14 cellular contexts compared by ENCODE assay signal in the genomic region with DNA sequence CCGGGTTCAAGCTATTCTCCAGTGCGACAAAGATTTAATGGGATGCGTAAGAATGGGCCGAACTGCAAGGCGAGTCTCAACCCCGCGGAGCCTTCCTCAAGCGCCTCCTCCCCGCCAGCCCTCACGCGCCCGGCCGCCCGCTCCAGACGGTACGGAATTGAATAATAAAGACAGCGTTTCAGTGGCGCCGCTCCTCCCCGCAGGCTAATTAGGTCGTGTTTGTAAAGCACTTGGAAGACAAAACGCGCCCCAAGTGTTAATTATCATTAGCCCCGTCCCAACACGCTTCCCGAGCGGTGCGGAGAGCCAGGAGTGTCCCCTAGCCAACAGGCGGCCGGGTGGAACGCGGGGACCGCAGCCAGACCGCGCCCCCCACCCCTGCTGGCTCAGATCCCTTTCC.
DNase-seq lines count a peak whose midpoint lies in the region; ATAC-seq and TF ChIP-seq lines count a peak whose summit lies in the region.
"Had no signal": no experiment of that assay in that cellular context is flagged by ENCODE, and none has a peak within 500 bp of the region (broad histone marks: within the 10 kb centered on the region; RNA-seq: fewer than 3 reads in every experiment).

No MANE protein-coding gene starts in this region.

- DNase-seq in left ventricle myocardium inferior = no peak
- no peak for DNase-seq in heart left ventricle
- DNase-seq in anterior cingulate cortex (lab: John Stamatoyannopoulos, UW) = peak in 55 of 58 donors; percentile 11 to 89 (median 58)
- DNase-seq in thoracic aorta (ENCODE audit: low spot score) = no peak
- no peak for DNase-seq in foreskin keratinocyte
- DNase-seq in T-helper 9 cell = no peak
- no peak for DNase-seq in sciatic nerve (ENCODE audit: low spot score)
- DNase-seq: activated CD4-positive, alpha-beta memory T cell treated with anti-CD3 and anti-CD28 coated beads for 36 hours; activated naive CD4-positive, alpha-beta T cell treated with anti-CD3 and anti-CD28 coated beads, Interleukin-2, amount 10 ng/mL, durations not matched to agents 7 days and 5 days; EL; foreskin melanocyte; thyroid gland had no signal

- H3K9me3 ChIP-seq in left ventricle myocardium inferior (replicated peaks) (no peaks in the 10 kb centered on the region), heart left ventricle (no peaks in the 10 kb centered on the region), iPS-20b (ENCODE audit: insufficient read depth, low read depth, low read length) (no peaks in the 10 kb centered on the region), thoracic aorta (no peaks in the 10 kb centered on the region)
- H3K9me3 ChIP-seq: thyroid gland had no signal

- H3K27me3 ChIP-seq in left ventricle myocardium inferior (ENCODE audit: low read depth) (peaks cover 75% of the 10 kb centered on the region), heart left ventricle (peaks cover 17 to 65% (median 38%) of the 10 kb centered on the region in 9 donors), iPS-20b (ENCODE audit: insufficient read depth, low read length) (peaks cover 96% of the 10 kb centered on the region), thoracic aorta (replicated peaks; ENCODE audit: insufficient read depth) (no peaks in the 10 kb centered on the region), foreskin keratinocyte (peaks cover 86% of the 10 kb centered on the region)

- ATAC-seq in heart left ventricle (no peak), thoracic aorta (ENCODE audit: insufficient number of reproducible peaks, low FRiP score, low read depth) (no peak), foreskin keratinocyte (no peak), sciatic nerve (no peak)

- H3K9ac ChIP-seq in iPS-20b (ENCODE audit: low read depth, low read length) = no peak overlapping the region

- intact Hi-C loops in left ventricle myocardium inferior (cut with micrococcal nuclease) (no loop called here), heart left ventricle (cut with DNase I) (no loop called here), sciatic nerve (cut with DNase I) (no loop called here)

- TF ChIP-seq CTCF in left ventricle myocardium inferior (IDR thresholded peaks at IDR 0.05; ENCODE audit: borderline replicate concordance) (no peak), heart left ventricle (IDR thresholded peaks at IDR 0.05) (no peak), thoracic aorta (IDR thresholded peaks at IDR 0.05) (no peak), foreskin keratinocyte (conservative IDR thresholded peaks at IDR 0.05) (no peak)

- peaks cover 40% of the 10 kb centered on the region for H3K4me1 ChIP-seq in left ventricle myocardium inferior
- H3K4me1 ChIP-seq in heart left ventricle = peaks cover 0 to 23% (median 5%) of the 10 kb centered on the region in 12 donors
- H3K4me1 ChIP-seq in iPS-20b (ENCODE audit: insufficient read depth, low read length) = peaks cover 21% of the 10 kb centered on the region; the same call in 1 of the 2 replicates
- H3K4me1 ChIP-seq in thoracic aorta (ENCODE audit: control insufficient read depth in 1 of 2, low read depth in 2 of 2) = peaks cover 3 to 21% of the 10 kb centered on the region in 2 donors
- no peaks in the 10 kb centered on the region for H3K4me1 ChIP-seq in foreskin keratinocyte
- H3K4me1 ChIP-seq: thyroid gland had no signal

- H3K27ac ChIP-seq in left ventricle myocardium inferior (replicated peaks) (no peak overlapping the region), heart left ventricle (no peak overlapping the region), iPS-20b (ENCODE audit: low read length) (no peak overlapping the region), thoracic aorta (no peak overlapping the region), foreskin keratinocyte (no peak overlapping the region)
- H3K27ac ChIP-seq: thyroid gland had no signal

- peak overlapping the region; percentile 50 for H3K4me3 ChIP-seq in left ventricle myocardium inferior
- peak overlapping the region in 3 of 12 donors; percentile 1 to 24 (median 15) for H3K4me3 ChIP-seq in heart left ventricle
- H3K4me3 ChIP-seq in iPS-20b (ENCODE audit: low read length) = peak overlapping the region; percentile 61; the same call in 1 of the 2 replicates
- peak overlapping the region; percentile 39 for H3K4me3 ChIP-seq in thoracic aorta
- H3K4me3 ChIP-seq: lung, thyroid gland had no signal

- TF ChIP-seq POLR2A in heart left ventricle (IDR thresholded peaks at IDR 0.05) = no peak

- H3K36me3 ChIP-seq in left ventricle myocardium inferior (no peaks in the 10 kb centered on the region), heart left ventricle (no peaks in the 10 kb centered on the region), iPS-20b (ENCODE audit: insufficient read depth, low read depth, low read length) (no peaks in the 10 kb centered on the region), thoracic aorta (no peaks in the 10 kb centered on the region)
- H3K36me3 ChIP-seq: thyroid gland had no signal

- WGBS in heart left ventricle, 4 donors = 2 to 4% (median 2%) methylated on average over 29 to 35 of the region's 35 CpGs

Comparison
In these comparisons a context has a peak if more than half of its experiments do, and no peak if none do; other contexts are left out.
1. DNase-seq: peak in anterior cingulate cortex (55 of 58); none in left ventricle myocardium inferior (single experiment), heart left ventricle (0 of 5), thoracic aorta (single experiment), foreskin keratinocyte (0 of 2), T-helper 9 cell (single experiment) and sciatic nerve (single experiment).